In genomic region chrX:50622751-50623150, GRCh38 we compare ENCODE assay signal across 28 cellular contexts.
"Had no signal": no experiment of that assay in that cellular context is flagged by ENCODE, and none has a peak within 500 bp of the region (broad histone marks: within the 10 kb centered on the region; RNA-seq: fewer than 3 reads in every experiment).

No MANE protein-coding gene starts in this region.

- H3K9me3 ChIP-seq: adrenal gland had no signal

- H3K4me3 Mint-ChIP-seq: activated naive CD4-positive, alpha-beta T cell treated with anti-CD3 and anti-CD28 coated beads, Interleukin-2, amount 10 ng/mL, durations not matched to agents 7 days and 5 days; activated naive CD8-positive, alpha-beta T cell treated with anti-CD3 and anti-CD28 coated beads for 36 hours; activated T-helper 1 cell treated with anti-CD3 and anti-CD28 coated beads, Interleukin-12 subunit alpha, Interleukin-12 subunit beta, Interleukin-2, Interleukin-4 antibody, amounts not matched to agents 30 ng/mL and 10 ng/mL and 1 ng/mL, durations not matched to agents 14 hours and 24 hours and 36 hours; dendritic cell treated with granulocyte-macrophage colony-stimulating factor and Interleukin-4, amounts not matched to agents 40 ng/mL and 50 ng/mL, for 4 days; T-cell had no signal

- ATAC-seq: Panc1, Right ventricle myocardium inferior, T-cell had no signal

- H3K4me1 ChIP-seq: adrenal gland had no signal

- H3K27me3 ChIP-seq: adrenal gland had no signal

- H3K36me3 Mint-ChIP-seq: activated naive CD4-positive, alpha-beta T cell treated with anti-CD3 and anti-CD28 coated beads, Interleukin-2, amount 10 ng/mL, durations not matched to agents 7 days and 5 days; activated naive CD8-positive, alpha-beta T cell treated with anti-CD3 and anti-CD28 coated beads for 36 hours; T-cell had no signal

- H3K27ac ChIP-seq: adrenal gland, SK-N-MC, VCaP had no signal

- H3K36me3 ChIP-seq: adrenal gland had no signal

- H3K4me1 Mint-ChIP-seq: activated naive CD4-positive, alpha-beta T cell treated with anti-CD3 and anti-CD28 coated beads, Interleukin-2, amount 10 ng/mL, durations not matched to agents 7 days and 5 days; activated naive CD8-positive, alpha-beta T cell treated with anti-CD3 and anti-CD28 coated beads for 36 hours; T-cell had no signal

- H3K9me3 Mint-ChIP-seq: activated naive CD4-positive, alpha-beta T cell treated with anti-CD3 and anti-CD28 coated beads, Interleukin-2, amount 10 ng/mL, durations not matched to agents 7 days and 5 days; activated naive CD8-positive, alpha-beta T cell treated with anti-CD3 and anti-CD28 coated beads for 36 hours; activated T-helper 1 cell treated with anti-CD3 and anti-CD28 coated beads, Interleukin-12 subunit alpha, Interleukin-12 subunit beta, Interleukin-2, Interleukin-4 antibody, amounts not matched to agents 30 ng/mL and 10 ng/mL and 1 ng/mL, durations not matched to agents 14 hours and 24 hours and 36 hours; T-cell had no signal

- H3K27me3 Mint-ChIP-seq: activated naive CD4-positive, alpha-beta T cell treated with anti-CD3 and anti-CD28 coated beads, Interleukin-2, amount 10 ng/mL, durations not matched to agents 7 days and 5 days; activated naive CD8-positive, alpha-beta T cell treated with anti-CD3 and anti-CD28 coated beads for 36 hours; dendritic cell treated with granulocyte-macrophage colony-stimulating factor and Interleukin-4, amounts not matched to agents 40 ng/mL and 50 ng/mL, for 4 days had no signal

- H3K27ac Mint-ChIP-seq: activated naive CD4-positive, alpha-beta T cell treated with anti-CD3 and anti-CD28 coated beads, Interleukin-2, amount 10 ng/mL, durations not matched to agents 7 days and 5 days; activated naive CD8-positive, alpha-beta T cell treated with anti-CD3 and anti-CD28 coated beads for 36 hours; activated T-helper 1 cell treated with anti-CD3 and anti-CD28 coated beads, Interleukin-12 subunit alpha, Interleukin-12 subunit beta, Interleukin-2, Interleukin-4 antibody, amounts not matched to agents 30 ng/mL and 10 ng/mL and 1 ng/mL, durations not matched to agents 14 hours and 24 hours and 36 hours; dendritic cell treated with granulocyte-macrophage colony-stimulating factor and Interleukin-4, amounts not matched to agents 40 ng/mL and 50 ng/mL, for 4 days; T-cell had no signal

- DNase-seq: activated CD4-positive, alpha-beta T cell treated with anti-CD3 and anti-CD28 coated beads for 4 hours; activated CD4-positive, alpha-beta T cell treated with anti-CD3 and anti-CD28 coated beads, Interleukin-2, amount 50 U/mL, for 4 hours; activated CD8-positive, alpha-beta memory T cell treated with anti-CD3 and anti-CD28 coated beads for 24 hours; activated effector memory CD4-positive, alpha-beta T cell treated with anti-CD3 and anti-CD28 coated beads, Interleukin-2, amount 50 U/mL, for 16 hours; activated naive CD4-positive, alpha-beta T cell treated with anti-CD3 and anti-CD28 coated beads, Interleukin-2, amount 10 ng/mL, durations not matched to agents 7 days and 5 days; activated naive CD8-positive, alpha-beta T cell treated with anti-CD3 and anti-CD28 coated beads for 36 hours; activated T-cell treated with anti-CD3 and anti-CD28 coated beads, Interleukin-2, amount 50 U/mL, for 1 hour; adrenal gland; anterior cingulate cortex; cerebellar nuclear complex; NCI-H1105; NCI-H1436; NCI-H1694 treated with DMSO at 0.1 percent for 48 hours; NCI-H2029 treated with DMSO at 0.1 percent for 48 hours; NCI-H345; NCI-H510A; NCI-H526 treated with DMSO at 0.1 percent for 48 hours; NCI-H82; NK-92 treated with Interleukin-12 subunit alpha and Interleukin-12 subunit beta, amount 100 ng/mL, for 24 hours; OCI-M1; RPMI8226; T-cell had no signal

- H3K4me3 ChIP-seq: adrenal gland, SK-N-MC had no signal
